Comparison of ENCODE assay signal across 11 cellular contexts in genomic region chr7:106031271-106032029, GRCh38.
A peak's percentile ranks its signal among the peaks of the same experiment; 100 is the strongest.
DNase-seq lines count a peak whose midpoint lies in the region; ATAC-seq and TF ChIP-seq lines count a peak whose summit lies in the region.
"Had no signal": no experiment of that assay in that cellular context is flagged by ENCODE, and none has a peak within 500 bp of the region (broad histone marks: within the 10 kb centered on the region; RNA-seq: fewer than 3 reads in every experiment).

No MANE protein-coding gene starts in this region.

- no peaks in the 10 kb centered on the region for H3K9me3 Mint-ChIP-seq in natural killer cell

- peak overlapping the region in 4 of 59 donors; percentile 3 to 63 (median 22) for H3K27ac ChIP-seq in dorsolateral prefrontal cortex
- no peak overlapping the region for H3K27ac ChIP-seq in psoas muscle

- 11 to 16% (median 11%) methylated on average over 10 of the region's 10 CpGs for WGBS in psoas muscle, 3 donors

- H3K27me3 Mint-ChIP-seq in natural killer cell (ENCODE audit: low read depth in 2 of 2), result peaks cover 40 to 58% of the 10 kb centered on the region in 2 donors

- no peaks in the 10 kb centered on the region for H3K4me1 Mint-ChIP-seq in natural killer cell

- H3K4me1 ChIP-seq in psoas muscle, result peaks cover 8% of the 10 kb centered on the region

- peak in 1 of 56 donors; percentile 4 for TF ChIP-seq CTCF in dorsolateral prefrontal cortex (IDR thresholded peaks at IDR 0.05 in 54 of 56, conservative IDR thresholded peaks at IDR 0.05 in 2 of 56; ENCODE audit: low read depth in 1 of 56, partially characterized antibody in 56 of 56)
- no peak for TF ChIP-seq CTCF in psoas muscle (IDR thresholded peaks at IDR 0.05)
- no peak for TF ChIP-seq CTCF in natural killer cell (IDR thresholded peaks at IDR 0.05)

- ATAC-seq in psoas muscle (peak in 3 of 4 donors; percentile 20 to 59 (median 58)), HG03571 (IDR thresholded peaks at IDR 0.05; ENCODE audit: unreplicated experiment) (no peak), natural killer cell (no peak)

- no peaks in the 10 kb centered on the region for H3K36me3 ChIP-seq in psoas muscle (ENCODE audit: insufficient read depth in 1 of 2, low read depth in 1 of 2)

- no peak overlapping the region for H3K27ac Mint-ChIP-seq in natural killer cell

- H3K36me3 Mint-ChIP-seq in natural killer cell, result peaks cover 8% of the 10 kb centered on the region

- DNase-seq in NCI-H1417 (lab: John Stamatoyannopoulos, UW) (peak; percentile 47 to 83 (median 75)), NCI-H1417 treated with DMSO at 0.1 percent for 48 hours (lab: John Stamatoyannopoulos, UW) (no peak), NCI-H2196 (lab: John Stamatoyannopoulos, UW; ENCODE audit: unreplicated experiment) (peak; percentile 64), dorsolateral prefrontal cortex (peak in 9 of 10 donors; percentile 26 to 72 (median 67)), psoas muscle (no peak), AG08396 (ENCODE audit: low spot score) (no peak), natural killer cell (no peak)
- DNase-seq: activated effector memory CD4-positive, alpha-beta T cell treated with Interleukin-2 at 50 U/mL for 16 hours; effector CD4-positive, alpha-beta T cell; MV-4-11 had no signal

- H3K9me3 ChIP-seq in psoas muscle, result no peaks in the 10 kb centered on the region

- H3K27me3 ChIP-seq in dorsolateral prefrontal cortex, result no peaks in the 10 kb centered on the region
- H3K27me3 ChIP-seq in psoas muscle (ENCODE audit: insufficient read depth in 3 of 3, low read length in 2 of 3), result no peaks in the 10 kb centered on the region

- no peak overlapping the region for H3K4me3 Mint-ChIP-seq in natural killer cell

- intact Hi-C loops in dorsolateral prefrontal cortex (cut with DNase I), result no loop called here
- intact Hi-C loops in psoas muscle (cut with DNase I), result no loop called here
- intact Hi-C loops in natural killer cell (cut with micrococcal nuclease), result no loop called here

- H3K4me3 ChIP-seq in dorsolateral prefrontal cortex (peak overlapping the region in 9 of 59 donors; percentile 0 to 39 (median 18)), psoas muscle (no peak overlapping the region)

Comparison
In these comparisons a context has a peak if more than half of its experiments do, and no peak if none do; other contexts are left out.
1. DNase-seq: peak in NCI-H1417 (3 of 3), NCI-H2196 (single experiment) and dorsolateral prefrontal cortex (9 of 10); none in NCI-H1417 treated with DMSO at 0.1 percent for 48 hours (single experiment), psoas muscle (0 of 2), AG08396 (single experiment) and natural killer cell (single experiment).
2. ATAC-seq: peak in psoas muscle (3 of 4); none in HG03571 (single experiment) and natural killer cell (0 of 3).